ENCODE assay signal across 13 cellular contexts in genomic region chr11:35675901-35676610, GRCh38. TPM values are rescaled to one million over a fixed set of nuclear protein-coding genes. Genes with fewer than 3 reads are reported as not detected.
DNase-seq lines count a peak whose midpoint lies in the region; ATAC-seq, FAIRE-seq and TF ChIP-seq lines count a peak whose summit lies in the region.
"Had no signal": no experiment of that assay in that cellular context is flagged by ENCODE, and none has a peak within 500 bp of the region (broad histone marks: within the 10 kb centered on the region; RNA-seq: fewer than 3 reads in every experiment).

No MANE protein-coding gene starts in this region.

- DNase-seq in cardiac fibroblast (ENCODE audit: low read depth in 2 of 2), result peak; percentile 22 to 35
- DNase-seq in pancreas, result no peak
- no peak for DNase-seq in NCI-H1417 treated with DMSO at 0.1 percent for 48 hours (lab: John Stamatoyannopoulos, UW)
- no peak for DNase-seq in HK-2 (ENCODE audit: unreplicated experiment)
- DNase-seq in NCI-H510A (lab: John Stamatoyannopoulos, UW), result no peak
- DNase-seq: left cardiac atrium; NCI-H1105 treated with DMSO at 0.1 percent for 48 hours; sigmoid colon; stimulated activated CD8-positive, alpha-beta memory T cell treated with anti-CD3 and anti-CD28 coated beads, Interleukin-4, amount 100 ng/mL, for 48 hours had no signal

- no peak overlapping the region for H3K4me3 ChIP-seq in cardiac fibroblast (replicated peaks in 1 of 2; ENCODE audit: low read depth in 2 of 2, low read length in 2 of 2)
- no peak overlapping the region for H3K4me3 ChIP-seq in pancreas
- H3K4me3 ChIP-seq: sigmoid colon had no signal

- no peaks in the 10 kb centered on the region for H3K27me3 ChIP-seq in pancreas
- H3K27me3 ChIP-seq: sigmoid colon had no signal

- H3K4me1 ChIP-seq in pancreas, result peaks cover 15 to 19% (median 16%) of the 10 kb centered on the region in 3 donors

- intact Hi-C loops in pancreas (cut with DNase I), result no loop called here

- H3K27ac ChIP-seq in pancreas, result no peak overlapping the region
- H3K27ac ChIP-seq: epithelial cell of prostate had no signal

- FAIRE-seq in pancreas (lab: Jason Lieb, UNC), result no peak

- 47 to 69% methylated on average over 1 of the region's 1 CpG for WGBS in pancreas, 2 donors

- H3K9me3 ChIP-seq in pancreas, result no peaks in the 10 kb centered on the region
- H3K9me3 ChIP-seq: sigmoid colon had no signal

- ATAC-seq in GM19023 (IDR thresholded peaks at IDR 0.05; ENCODE audit: unreplicated experiment), result peak; percentile 60
- peak; percentile 79 for ATAC-seq in HG02798 (IDR thresholded peaks at IDR 0.05; ENCODE audit: poor library complexity, unreplicated experiment)
- peak in 3 of 4 donors; percentile 21 to 28 (median 28) for ATAC-seq in pancreas
- ATAC-seq: activated CD4-positive, CD25-positive, alpha-beta regulatory T cell treated with anti-CD3 and anti-CD28 coated beads, Interleukin-2, amount 50 U/mL, for 24 hours had no signal

- no peak for TF ChIP-seq CTCF in cardiac fibroblast (IDR thresholded peaks at IDR 0.05; ENCODE audit: low read depth, low read length)
- TF ChIP-seq CTCF in pancreas (IDR thresholded peaks at IDR 0.05), result no peak

- no peaks in the 10 kb centered on the region for H3K36me3 ChIP-seq in pancreas
- H3K36me3 ChIP-seq: sigmoid colon had no signal

RNA-seq across cellular contexts. Expression of gene TRIM44, which starts 13.5 kb away (rescaled TPM):
- 10 to 100 TPM; 29.1 to 55.4 (median 43.5) TPM for total RNA-seq in pancreas
- 1 to 10 TPM; 6.3 to 8.6 TPM for polyA plus RNA-seq in pancreas

RNA-seq across cellular contexts. Expression of gene FJX1, which starts 57.8 kb away (rescaled TPM):
- total RNA-seq in pancreas, result 10 to 100 TPM in 1 of 6 donors, 1 to 10 TPM in 5; 2.2 to 13.3 (median 3.8) TPM
- 1 to 10 TPM; 2.4 to 4.6 TPM for polyA plus RNA-seq in pancreas

Comparison
In these comparisons a context has a peak if more than half of its experiments do, and no peak if none do; other contexts are left out.
1. ATAC-seq: peak in every context shown above with its lines; median percentile 79 in HG02798; 60 in GM19023; 28 in pancreas.
2. DNase-seq: peak in cardiac fibroblast (2 of 2); none in pancreas (0 of 6), NCI-H1417 treated with DMSO at 0.1 percent for 48 hours (single experiment), HK-2 (single experiment) and NCI-H510A (single experiment).